In genomic region chr1:168419746-168420145, GRCh38 we compare ENCODE assay signal across 1 cellular context.
TF ChIP-seq lines count a peak whose summit lies in the region.

No MANE protein-coding gene starts in this region.

TF ChIP-seq in K562, 482 proteins besides CTCF, POLR2A, EP300 and RAD21:
- TF ChIP-seq SIX5 (IDR thresholded peaks at IDR 0.05; ENCODE audit: borderline replicate concordance in 1 of 2, insufficient read depth in 1 of 2, low read depth in 1 of 2, low read length in 2 of 2) (no peak), C11orf30 (IDR thresholded peaks at IDR 0.05; ENCODE audit: low read depth) (peak; percentile 49), MAFF (IDR thresholded peaks at IDR 0.05; ENCODE audit: low read length) (peak; percentile 20; the same call in 1 of the 2 replicates), MAFG (tag; conservative IDR thresholded peaks at IDR 0.05) (peak; percentile 48), FOS (IDR thresholded peaks at IDR 0.05; ENCODE audit: extremely low read depth, insufficient read length) (no peak), NFE2 (IDR thresholded peaks at IDR 0.05; ENCODE audit: low read depth) (peak; percentile 24; the same call in 1 of the 2 replicates)
